9 cellular contexts compared by ENCODE assay signal in genomic region chr1:28173151-28173979, GRCh38. TPM values are rescaled to one million over a fixed set of nuclear protein-coding genes. Genes with fewer than 3 reads are reported as not detected.
DNase-seq lines count a peak whose midpoint lies in the region; ATAC-seq and TF ChIP-seq lines count a peak whose summit lies in the region.
"Had no signal": no experiment of that assay in that cellular context is flagged by ENCODE, and none has a peak within 500 bp of the region (broad histone marks: within the 10 kb centered on the region; RNA-seq: fewer than 3 reads in every experiment).

No MANE protein-coding gene starts in this region.

- no peak for TF ChIP-seq CTCF in activated CD8-positive, alpha-beta T cell treated with anti-CD3 and anti-CD28 coated beads for 36 hours (IDR thresholded peaks at IDR 0.05)
- TF ChIP-seq CTCF in liver (IDR thresholded peaks at IDR 0.05; ENCODE audit: low read depth, low read length, missing input control) = no peak
- no peak for TF ChIP-seq CTCF in thoracic aorta (IDR thresholded peaks at IDR 0.05)

- H3K4me1 ChIP-seq in liver (ENCODE audit: control insufficient read depth in 4 of 4, insufficient read depth in 4 of 4, low read length in 3 of 4) (no peaks in the 10 kb centered on the region), thoracic aorta (ENCODE audit: control insufficient read depth in 1 of 2, low read depth in 2 of 2) (peaks cover 7 to 11% of the 10 kb centered on the region in 2 donors)

- H3K4me3 Mint-ChIP-seq in activated CD8-positive, alpha-beta T cell treated with anti-CD3 and anti-CD28 coated beads for 36 hours = no peak overlapping the region
- no peak overlapping the region for H3K4me3 Mint-ChIP-seq in activated CD8-positive, alpha-beta T cell treated with anti-CD3 and anti-CD28 coated beads, Interleukin-2, amount 10 ng/mL, durations not matched to agents 7 days and 5 days

- TF ChIP-seq RAD21 in liver (IDR thresholded peaks at IDR 0.05) = peak in 1 of 2 donors; percentile 10

- no peak overlapping the region for H3K9ac ChIP-seq in liver (ENCODE audit: low read depth in 1 of 2, low read length in 2 of 2)

- intact Hi-C loops in activated CD8-positive, alpha-beta T cell treated with anti-CD3 and anti-CD28 coated beads for 36 hours (cut with micrococcal nuclease) = no loop called here

- no peak for ATAC-seq in activated CD8-positive, alpha-beta T cell treated with anti-CD3 and anti-CD28 coated beads for 36 hours
- ATAC-seq in activated CD8-positive, alpha-beta T cell treated with anti-CD3 and anti-CD28 coated beads, Interleukin-2, amount 10 ng/mL, durations not matched to agents 7 days and 5 days = no peak
- ATAC-seq in thoracic aorta (ENCODE audit: insufficient number of reproducible peaks, low FRiP score, low read depth) = no peak
- ATAC-seq in HG03139 (IDR thresholded peaks at IDR 0.05; ENCODE audit: unreplicated experiment) = no peak
- ATAC-seq in GM18873 (IDR thresholded peaks at IDR 0.05; ENCODE audit: low FRiP score, unreplicated experiment) = no peak
- ATAC-seq in HG03354 (IDR thresholded peaks at IDR 0.05; ENCODE audit: poor library complexity, severe bottlenecking, unreplicated experiment) = no peak

- no peak overlapping the region for H3K27ac Mint-ChIP-seq in activated CD8-positive, alpha-beta T cell treated with anti-CD3 and anti-CD28 coated beads for 36 hours
- no peak overlapping the region for H3K27ac Mint-ChIP-seq in activated CD8-positive, alpha-beta T cell treated with anti-CD3 and anti-CD28 coated beads, Interleukin-2, amount 10 ng/mL, durations not matched to agents 7 days and 5 days

- CTCF ChIA-PET in activated CD8-positive, alpha-beta T cell treated with anti-CD3 and anti-CD28 coated beads for 36 hours (lab: Charles Lee) = interaction anchor here (1.2 kb wide), 1 partner anchor 23 kb away, joined by 5 read pairs; no protein-coding TSS in a partner anchor
- CTCF ChIA-PET in activated CD8-positive, alpha-beta T cell treated with anti-CD3 and anti-CD28 coated beads, Interleukin-2, amount 10 ng/mL, durations not matched to agents 7 days and 5 days (lab: Charles Lee) = interaction anchor here (0.6 kb wide), 1 partner anchor 135 kb away, joined by 4 read pairs; no protein-coding TSS in a partner anchor

- H3K27me3 Mint-ChIP-seq in activated CD8-positive, alpha-beta T cell treated with anti-CD3 and anti-CD28 coated beads for 36 hours = peaks cover 45% of the 10 kb centered on the region
- H3K27me3 Mint-ChIP-seq in activated CD8-positive, alpha-beta T cell treated with anti-CD3 and anti-CD28 coated beads, Interleukin-2, amount 10 ng/mL, durations not matched to agents 7 days and 5 days (ENCODE audit: low read depth) = peaks cover 35% of the 10 kb centered on the region

- H3K9me3 Mint-ChIP-seq in activated CD8-positive, alpha-beta T cell treated with anti-CD3 and anti-CD28 coated beads for 36 hours = no peaks in the 10 kb centered on the region
- H3K9me3 Mint-ChIP-seq in activated CD8-positive, alpha-beta T cell treated with anti-CD3 and anti-CD28 coated beads, Interleukin-2, amount 10 ng/mL, durations not matched to agents 7 days and 5 days (ENCODE audit: insufficient read depth) = peaks cover under 1% of the 10 kb centered on the region

- no peaks in the 10 kb centered on the region for H3K36me3 Mint-ChIP-seq in activated CD8-positive, alpha-beta T cell treated with anti-CD3 and anti-CD28 coated beads for 36 hours (ENCODE audit: low read depth)
- no peaks in the 10 kb centered on the region for H3K36me3 Mint-ChIP-seq in activated CD8-positive, alpha-beta T cell treated with anti-CD3 and anti-CD28 coated beads, Interleukin-2, amount 10 ng/mL, durations not matched to agents 7 days and 5 days (ENCODE audit: low read depth)

- H3K27ac ChIP-seq in liver (ENCODE audit: low read depth in 1 of 2, low read length in 2 of 2) (peak overlapping the region; percentile 2 to 26), thoracic aorta (peak overlapping the region in 1 of 2 donors; percentile 20)

- DNase-seq in activated CD8-positive, alpha-beta T cell treated with anti-CD3 and anti-CD28 coated beads for 36 hours = peak; percentile 13
- DNase-seq in activated CD8-positive, alpha-beta T cell treated with anti-CD3 and anti-CD28 coated beads, Interleukin-2, amount 10 ng/mL, durations not matched to agents 7 days and 5 days = no peak
- DNase-seq in amygdala (lab: John Stamatoyannopoulos, UW) (peak in 39 of 56 donors; percentile 9 to 76 (median 47)), thoracic aorta (ENCODE audit: low spot score) (no peak)
- DNase-seq: NCI-H510A had no signal

- H3K4me1 Mint-ChIP-seq in activated CD8-positive, alpha-beta T cell treated with anti-CD3 and anti-CD28 coated beads for 36 hours (ENCODE audit: low read depth) = peaks cover 42% of the 10 kb centered on the region
- peaks cover 61% of the 10 kb centered on the region for H3K4me1 Mint-ChIP-seq in activated CD8-positive, alpha-beta T cell treated with anti-CD3 and anti-CD28 coated beads, Interleukin-2, amount 10 ng/mL, durations not matched to agents 7 days and 5 days (ENCODE audit: low read depth)

- no peaks in the 10 kb centered on the region for H3K9me3 ChIP-seq in liver (ENCODE audit: control insufficient read depth in 4 of 4, low read length in 3 of 4)
- no peaks in the 10 kb centered on the region for H3K9me3 ChIP-seq in thoracic aorta

- H3K27me3 ChIP-seq in liver (ENCODE audit: control insufficient read depth in 4 of 4, insufficient read depth in 4 of 4, low read length in 3 of 4) (no peaks in the 10 kb centered on the region), thoracic aorta (replicated peaks; ENCODE audit: insufficient read depth) (no peaks in the 10 kb centered on the region)

- H3K36me3 ChIP-seq in liver (ENCODE audit: control insufficient read depth in 4 of 4, insufficient read depth in 3 of 4, low read depth in 1 of 4, low read length in 3 of 4) = no peaks in the 10 kb centered on the region
- no peaks in the 10 kb centered on the region for H3K36me3 ChIP-seq in thoracic aorta

- H3K4me3 ChIP-seq in liver (ENCODE audit: low read depth in 1 of 3, low read length in 3 of 3) = no peak overlapping the region
- peak overlapping the region; percentile 24 for H3K4me3 ChIP-seq in thoracic aorta

- POLR2A ChIA-PET in activated CD8-positive, alpha-beta T cell treated with anti-CD3 and anti-CD28 coated beads for 36 hours (lab: Charles Lee) = interaction anchor here (0.6 to 1.5 kb wide), 5 partner anchors 9 to 86 kb away, joined by 3 to 5 read pairs (median 4); no protein-coding TSS in a partner anchor
- POLR2A ChIA-PET in activated CD8-positive, alpha-beta T cell treated with anti-CD3 and anti-CD28 coated beads, Interleukin-2, amount 10 ng/mL, durations not matched to agents 7 days and 5 days (lab: Charles Lee) = interaction anchor here (0.6 to 1.0 kb wide), 2 partner anchors 11 to 26 kb away, joined by 3 to 4 read pairs; no protein-coding TSS in a partner anchor

- 72% methylated on average over 11 of the region's 11 CpGs for WGBS in liver

TF ChIP-seq in liver, 16 proteins besides CTCF, POLR2A, EP300 and RAD21 (continues in another document):
- TF ChIP-seq FOXA1 (IDR thresholded peaks at IDR 0.05) (no peak), JUND (IDR thresholded peaks at IDR 0.05) (no peak), MAX (IDR thresholded peaks at IDR 0.05) (no peak), HNF4G (IDR thresholded peaks at IDR 0.05) (no peak), HNF4A (conservative IDR thresholded peaks at IDR 0.05) (no peak), RXRA (IDR thresholded peaks at IDR 0.05) (no peak)
- TF ChIP-seq, protein P1, sequence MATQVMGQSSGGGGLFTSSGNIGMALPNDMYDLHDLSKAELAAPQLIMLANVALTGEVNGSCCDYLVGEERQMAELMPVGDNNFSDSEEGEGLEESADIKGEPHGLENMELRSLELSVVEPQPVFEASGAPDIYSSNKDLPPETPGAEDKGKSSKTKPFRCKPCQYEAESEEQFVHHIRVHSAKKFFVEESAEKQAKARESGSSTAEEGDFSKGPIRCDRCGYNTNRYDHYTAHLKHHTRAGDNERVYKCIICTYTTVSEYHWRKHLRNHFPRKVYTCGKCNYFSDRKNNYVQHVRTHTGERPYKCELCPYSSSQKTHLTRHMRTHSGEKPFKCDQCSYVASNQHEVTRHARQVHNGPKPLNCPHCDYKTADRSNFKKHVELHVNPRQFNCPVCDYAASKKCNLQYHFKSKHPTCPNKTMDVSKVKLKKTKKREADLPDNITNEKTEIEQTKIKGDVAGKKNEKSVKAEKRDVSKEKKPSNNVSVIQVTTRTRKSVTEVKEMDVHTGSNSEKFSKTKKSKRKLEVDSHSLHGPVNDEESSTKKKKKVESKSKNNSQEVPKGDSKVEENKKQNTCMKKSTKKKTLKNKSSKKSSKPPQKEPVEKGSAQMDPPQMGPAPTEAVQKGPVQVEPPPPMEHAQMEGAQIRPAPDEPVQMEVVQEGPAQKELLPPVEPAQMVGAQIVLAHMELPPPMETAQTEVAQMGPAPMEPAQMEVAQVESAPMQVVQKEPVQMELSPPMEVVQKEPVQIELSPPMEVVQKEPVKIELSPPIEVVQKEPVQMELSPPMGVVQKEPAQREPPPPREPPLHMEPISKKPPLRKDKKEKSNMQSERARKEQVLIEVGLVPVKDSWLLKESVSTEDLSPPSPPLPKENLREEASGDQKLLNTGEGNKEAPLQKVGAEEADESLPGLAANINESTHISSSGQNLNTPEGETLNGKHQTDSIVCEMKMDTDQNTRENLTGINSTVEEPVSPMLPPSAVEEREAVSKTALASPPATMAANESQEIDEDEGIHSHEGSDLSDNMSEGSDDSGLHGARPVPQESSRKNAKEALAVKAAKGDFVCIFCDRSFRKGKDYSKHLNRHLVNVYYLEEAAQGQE (IDR thresholded peaks at IDR 0.05) = no peak
- TF ChIP-seq, protein P2, sequence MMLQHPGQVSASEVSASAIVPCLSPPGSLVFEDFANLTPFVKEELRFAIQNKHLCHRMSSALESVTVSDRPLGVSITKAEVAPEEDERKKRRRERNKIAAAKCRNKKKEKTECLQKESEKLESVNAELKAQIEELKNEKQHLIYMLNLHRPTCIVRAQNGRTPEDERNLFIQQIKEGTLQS (IDR thresholded peaks at IDR 0.05) = no peak

RNA-seq across cellular contexts. Expression of gene PTAFR, which starts 3.1 kb away (rescaled TPM):
- under 1 TPM; 0.16 to 0.25 TPM for total RNA-seq in activated CD8-positive, alpha-beta T cell treated with anti-CD3 and anti-CD28 coated beads for 36 hours
- under 1 TPM; 0.47 to 0.50 TPM for total RNA-seq in activated CD8-positive, alpha-beta T cell treated with anti-CD3 and anti-CD28 coated beads, Interleukin-2, amount 10 ng/mL, durations not matched to agents 7 days and 5 days
- total RNA-seq in liver = 1 to 10 TPM; 2.5 to 4.1 TPM
- polyA plus RNA-seq in liver = 1 to 10 TPM in 1 of 2 donors, under 1 TPM in 1; 0.82 to 1.7 TPM
- total RNA-seq in thoracic aorta = 1 to 10 TPM; 6.5 to 9.2 TPM

RNA-seq across cellular contexts. Expression of gene DNAJC8, which starts 59.5 kb away (rescaled TPM):
- 100 to 1,000 TPM; 103 to 105 TPM for total RNA-seq in activated CD8-positive, alpha-beta T cell treated with anti-CD3 and anti-CD28 coated beads for 36 hours
- total RNA-seq in activated CD8-positive, alpha-beta T cell treated with anti-CD3 and anti-CD28 coated beads, Interleukin-2, amount 10 ng/mL, durations not matched to agents 7 days and 5 days = 100 to 1,000 TPM; 121 to 124 TPM
- total RNA-seq in liver = 10 to 100 TPM; 14.9 to 23.9 TPM
- polyA plus RNA-seq in liver = 10 to 100 TPM; 26.5 to 38.6 TPM
- 10 to 100 TPM; 33.3 to 60.4 TPM for total RNA-seq in thoracic aorta

Comparison
In these comparisons a context has a peak if more than half of its experiments do, and no peak if none do; other contexts are left out.
1. DNase-seq: peak in activated CD8-positive, alpha-beta T cell treated with anti-CD3 and anti-CD28 coated beads for 36 hours (single experiment) and amygdala (39 of 56); none in activated CD8-positive, alpha-beta T cell treated with anti-CD3 and anti-CD28 coated beads, Interleukin-2, amount 10 ng/mL, durations not matched to agents 7 days and 5 days (single experiment) and thoracic aorta (single experiment).